Comparison of ENCODE assay signal across 9 cellular contexts in genomic region chr6:135181333-135182119, GRCh38. TPM values are rescaled to one million over a fixed set of nuclear protein-coding genes. Genes with fewer than 3 reads are reported as not detected.
A peak's percentile ranks its signal among the peaks of the same experiment; 100 is the strongest.
DNase-seq lines count a peak whose midpoint lies in the region; ATAC-seq, FAIRE-seq and TF ChIP-seq lines count a peak whose summit lies in the region.
"Had no signal": no experiment of that assay in that cellular context is flagged by ENCODE, and none has a peak within 500 bp of the region (broad histone marks: within the 10 kb centered on the region; RNA-seq: fewer than 3 reads in every experiment).

No MANE protein-coding gene starts in this region.

- H3K27ac Mint-ChIP-seq in activated naive CD4-positive, alpha-beta T cell treated with anti-CD3 and anti-CD28 coated beads, Interleukin-2, amount 10 ng/mL, durations not matched to agents 7 days and 5 days = peak overlapping the region; percentile 84

- TF ChIP-seq CTCF in smooth muscle cell (IDR thresholded peaks at IDR 0.05; ENCODE audit: borderline replicate concordance, insufficient read depth, poor library complexity, severe bottlenecking) (no peak), D721Med (IDR thresholded peaks at IDR 0.05; ENCODE audit: insufficient read depth, missing control alignments) (no peak)

- H3K36me3 Mint-ChIP-seq in activated naive CD4-positive, alpha-beta T cell treated with anti-CD3 and anti-CD28 coated beads, Interleukin-2, amount 10 ng/mL, durations not matched to agents 7 days and 5 days = peaks cover 4% of the 10 kb centered on the region

- peaks cover 8% of the 10 kb centered on the region; the same call in 1 of the 2 replicates for H3K27me3 ChIP-seq in iPS DF 6.9 (ENCODE audit: control insufficient read depth, insufficient read depth, low read length)
- H3K27me3 ChIP-seq in smooth muscle cell (ENCODE audit: low read depth) = peaks cover 86% of the 10 kb centered on the region

- no peaks in the 10 kb centered on the region for H4K20me1 ChIP-seq in smooth muscle cell (ENCODE audit: low read depth)

- no peaks in the 10 kb centered on the region for H3K79me2 ChIP-seq in smooth muscle cell (ENCODE audit: low read depth)

- intact Hi-C loops in Right ventricle myocardium inferior (cut with DNase I) (no loop called here), cardiac septum (cut with DNase I) (no loop called here)

- CTCF ChIA-PET in activated naive CD4-positive, alpha-beta T cell treated with anti-CD3 and anti-CD28 coated beads, Interleukin-2, amount 10 ng/mL, durations not matched to agents 7 days and 5 days (lab: Charles Lee) = interaction anchor here (0.6 to 4.4 kb wide), 8 partner anchors 16 to 180 kb away, joined by 3 to 29 read pairs (median 5); no protein-coding TSS in a partner anchor

- H3K9ac ChIP-seq in smooth muscle cell (ENCODE audit: low read depth) = no peak overlapping the region

- H3K4me3 ChIP-seq in iPS DF 6.9 (ENCODE audit: low read length) (peak overlapping the region; percentile 75), smooth muscle cell (peak overlapping the region; percentile 66)

- H3K4me1 ChIP-seq in iPS DF 6.9 (ENCODE audit: control insufficient read depth, insufficient read depth, low read length) (no peaks in the 10 kb centered on the region), smooth muscle cell (ENCODE audit: low read depth) (peaks cover 5% of the 10 kb centered on the region)

- H3K27me3 Mint-ChIP-seq in activated naive CD4-positive, alpha-beta T cell treated with anti-CD3 and anti-CD28 coated beads, Interleukin-2, amount 10 ng/mL, durations not matched to agents 7 days and 5 days = peaks cover 4% of the 10 kb centered on the region

- no peaks in the 10 kb centered on the region for H3K36me3 ChIP-seq in iPS DF 6.9 (ENCODE audit: control insufficient read depth, insufficient read depth, low read length)
- H3K36me3 ChIP-seq in smooth muscle cell (ENCODE audit: low read depth) = no peaks in the 10 kb centered on the region

- FAIRE-seq in D721Med (lab: Jason Lieb, UNC) = no peak

- H3K9me3 Mint-ChIP-seq in activated naive CD4-positive, alpha-beta T cell treated with anti-CD3 and anti-CD28 coated beads, Interleukin-2, amount 10 ng/mL, durations not matched to agents 7 days and 5 days = no peaks in the 10 kb centered on the region

- peak; percentile 57 for DNase-seq in Right ventricle myocardium inferior (ENCODE audit: missing footprints)
- no peak for DNase-seq in cardiac septum (ENCODE audit: low spot score)
- peak; percentile 9 for DNase-seq in NCI-H2081 treated with DMSO at 0.1 percent for 48 hours (lab: John Stamatoyannopoulos, UW)
- DNase-seq in activated naive CD4-positive, alpha-beta T cell treated with anti-CD3 and anti-CD28 coated beads, Interleukin-2, amount 10 ng/mL, durations not matched to agents 7 days and 5 days = peak; percentile 36
- DNase-seq in iPS DF 6.9 (ENCODE audit: low read depth, low spot score) = no peak
- no peak for DNase-seq in smooth muscle cell (lab: John Stamatoyannopoulos, UW; ENCODE audit: unreplicated experiment)
- DNase-seq in mucosa of gallbladder (ENCODE audit: low spot score) = no peak
- DNase-seq in D721Med (ENCODE audit: insufficient read length, low spot score) = no peak

- H3K4me1 Mint-ChIP-seq in activated naive CD4-positive, alpha-beta T cell treated with anti-CD3 and anti-CD28 coated beads, Interleukin-2, amount 10 ng/mL, durations not matched to agents 7 days and 5 days = peaks cover 34% of the 10 kb centered on the region

- peak overlapping the region; percentile 51 for H2AFZ ChIP-seq in smooth muscle cell (ENCODE audit: low read depth)

- peak overlapping the region; percentile 89 for H3K4me3 Mint-ChIP-seq in activated naive CD4-positive, alpha-beta T cell treated with anti-CD3 and anti-CD28 coated beads, Interleukin-2, amount 10 ng/mL, durations not matched to agents 7 days and 5 days

- H3K4me2 ChIP-seq in smooth muscle cell = peak overlapping the region; percentile 97

- no CpG with 5 or more reads among the region's 62 CpGs for WGBS in iPS DF 6.9 (ENCODE audit: insufficient coverage, insufficient read length)
- WGBS in smooth muscle cell (ENCODE audit: low lambda C conversion rate) = 2% methylated on average over 23 of the region's 62 CpGs

- H3K9me3 ChIP-seq in iPS DF 6.9 (ENCODE audit: control insufficient read depth, insufficient read depth, low read length) (no peaks in the 10 kb centered on the region), smooth muscle cell (replicated peaks; ENCODE audit: low read depth) (no peaks in the 10 kb centered on the region)

- H3F3A ChIP-seq in smooth muscle cell (ENCODE audit: low read depth) = no peaks in the 10 kb centered on the region

- ATAC-seq in Right ventricle myocardium inferior = no peak

- H3K27ac ChIP-seq in iPS DF 6.9 (ENCODE audit: low read length) = no peak overlapping the region
- H3K27ac ChIP-seq in smooth muscle cell (ENCODE audit: low read depth) = no peak overlapping the region
- H3K27ac ChIP-seq: epithelial cell of prostate had no signal

RNA-seq across cellular contexts. Expression of gene MYB, which starts 0.4 kb away (rescaled TPM):
- total RNA-seq in Right ventricle myocardium inferior = 0.27 TPM
- total RNA-seq in cardiac septum = 0.24 TPM
- total RNA-seq in smooth muscle cell = 1.2 TPM in 1 of 2 replicates, not detected in the other
- 0.06 and 0.25 TPM in 2 replicates for polyA plus RNA-seq in smooth muscle cell
- total RNA-seq in mucosa of gallbladder = 2.0 TPM

Comparison
In these comparisons a context has a peak if more than half of its experiments do, and no peak if none do; other contexts are left out.
1. DNase-seq: peak in Right ventricle myocardium inferior (single experiment), NCI-H2081 treated with DMSO at 0.1 percent for 48 hours (single experiment) and activated naive CD4-positive, alpha-beta T cell treated with anti-CD3 and anti-CD28 coated beads, Interleukin-2, amount 10 ng/mL, durations not matched to agents 7 days and 5 days (single experiment); none in cardiac septum (single experiment), iPS DF 6.9 (single experiment), smooth muscle cell (single experiment), mucosa of gallbladder (single experiment) and D721Med (single experiment).